Comparison of ENCODE assay signal across 13 cellular contexts in the genomic region with DNA sequence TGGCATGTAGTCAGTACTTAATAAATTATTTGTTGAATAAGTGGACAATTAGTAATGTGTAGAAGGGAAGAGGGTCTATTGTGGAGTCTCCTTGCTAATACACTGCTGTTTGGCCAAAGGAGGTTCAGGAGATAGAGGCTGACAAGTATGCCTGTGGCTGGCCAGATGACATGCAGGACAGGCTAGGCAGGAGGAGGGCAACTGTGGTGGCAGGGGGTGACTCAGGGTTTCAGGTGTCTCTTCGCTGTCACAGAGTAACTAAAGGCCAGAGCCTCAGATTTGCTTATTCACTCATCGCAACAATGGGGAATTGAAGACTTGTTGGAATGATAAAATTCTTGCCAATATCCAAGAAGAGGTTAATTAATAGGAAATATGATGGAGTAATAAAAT. TPM values are rescaled to one million over a fixed set of nuclear protein-coding genes. Genes with fewer than 3 reads are reported as not detected.
DNase-seq lines count a peak whose midpoint lies in the region; ATAC-seq, FAIRE-seq and TF ChIP-seq lines count a peak whose summit lies in the region.
"Had no signal": no experiment of that assay in that cellular context is flagged by ENCODE, and none has a peak within 500 bp of the region (broad histone marks: within the 10 kb centered on the region; RNA-seq: fewer than 3 reads in every experiment).

No MANE protein-coding gene starts in this region.

- 0 out of 2 replicates have a peak overlapping the region, but pooled peaks have one; percentile 27 for H3K9ac ChIP-seq in HCT116 (ENCODE audit: low read length)
- H3K9ac ChIP-seq in K562 (ENCODE audit: insufficient read depth in 1 of 2, low read depth in 2 of 2, low read length in 2 of 2): no peak overlapping the region

- no peaks in the 10 kb centered on the region for H3K9me3 Mint-ChIP-seq in CD8-positive, alpha-beta memory T cell
- no peaks in the 10 kb centered on the region for H3K9me3 Mint-ChIP-seq in naive thymus-derived CD4-positive, alpha-beta T cell

- TF ChIP-seq RAD21 in HCT116 (IDR thresholded peaks at IDR 0.05; ENCODE audit: low read depth) (no peak), K562 (CRISPR knock-in tag; conservative IDR thresholded peaks at IDR 0.05 in 1 of 2, IDR thresholded peaks at IDR 0.05 in 1 of 2) (no peak)

- BruUV-seq in HCT116 (replicated peaks; lab: Mats Ljungman, UMichigan) (no TSS peak), K562 (replicated peaks; lab: Mats Ljungman, UMichigan) (no TSS peak)

- in situ Hi-C loops in K562 (cut with MboI): no loop called here

- H4K20me1 ChIP-seq in HCT116 (ENCODE audit: insufficient read depth) (peaks cover 37% of the 10 kb centered on the region; the same call in 1 of the 2 replicates), K562 (replicated peaks; ENCODE audit: control insufficient read depth, insufficient read depth, low read length) (peaks cover 18% of the 10 kb centered on the region; the same call in 1 of the 2 replicates)

- H3K79me2 ChIP-seq in HCT116 (ENCODE audit: insufficient read depth, low read length): peaks cover 95% of the 10 kb centered on the region
- H3K79me2 ChIP-seq in K562 (ENCODE audit: control insufficient read depth, insufficient read depth, low read length): peaks cover 83% of the 10 kb centered on the region

- TF ChIP-seq CTCF in HCT116 (IDR thresholded peaks at IDR 0.05 in 2 of 3, conservative IDR thresholded peaks at IDR 0.05 in 1 of 3; ENCODE audit: borderline replicate concordance in 1 of 3, insufficient read depth in 1 of 3, low read depth in 2 of 3, low read length in 2 of 3): no peak
- no peak for TF ChIP-seq CTCF in K562 (IDR thresholded peaks at IDR 0.05 in 2 of 3, conservative IDR thresholded peaks at IDR 0.05 in 1 of 3; ENCODE audit: insufficient read depth in 2 of 3, low read depth in 1 of 3, low read length in 3 of 3)

- intact Hi-C loops in HCT116 (cut with micrococcal nuclease): no loop called here
- intact Hi-C loops in K562 (cut with micrococcal nuclease): no loop called here
- intact Hi-C loops in naive thymus-derived CD4-positive, alpha-beta T cell (cut with micrococcal nuclease): no loop called here

- H3K27ac ChIP-seq in CD8-positive, alpha-beta memory T cell (ENCODE audit: low read depth, low read length): no peak overlapping the region
- H3K27ac ChIP-seq in HCT116 (ENCODE audit: low read depth, low read length) (peak overlapping the region; percentile 50), K562 (ENCODE audit: extremely low read depth, low read depth, low read length) (peak overlapping the region; percentile 29; the same call in 1 of the 3 replicates)
- H3K27ac ChIP-seq in naive thymus-derived CD4-positive, alpha-beta T cell (ENCODE audit: low read depth, low read length): no peak overlapping the region
- H3K27ac ChIP-seq: SJSA1 had no signal

- H3K9me1 ChIP-seq in K562 (ENCODE audit: control insufficient read depth, insufficient read depth, low read length): no peaks in the 10 kb centered on the region

- DNase-seq in CD8-positive, alpha-beta memory T cell: no peak
- DNase-seq in HCT116 (ENCODE audit: low read depth, low spot score): no peak
- peak in 3 of 4 experiments; percentile 39 to 47 (median 40) for DNase-seq in K562 (ENCODE audit: extremely low read depth in 1 of 4, low spot score in 3 of 4)
- DNase-seq in naive thymus-derived CD4-positive, alpha-beta T cell: no peak
- DNase-seq in CD1c-positive myeloid dendritic cell (ENCODE audit: extremely low spot score): no peak
- DNase-seq in NCI-H1694 treated with DMSO at 0.1 percent for 48 hours (lab: John Stamatoyannopoulos, UW): no peak
- DNase-seq in NCI-H774 (lab: John Stamatoyannopoulos, UW): no peak
- DNase-seq: activated gamma-delta T cell, NCI-H187 treated with DMSO at 0.1 percent for 48 hours, upper lobe of left lung had no signal

- H3K36me3 Mint-ChIP-seq in CD8-positive, alpha-beta memory T cell: peaks cover 0 to 69% (median 7%) of the 10 kb centered on the region in 3 donors
- peaks cover 0 to 21% (median 10%) of the 10 kb centered on the region in 5 donors for H3K36me3 Mint-ChIP-seq in naive thymus-derived CD4-positive, alpha-beta T cell

- no peak for TF ChIP-seq EP300 in K562 (IDR thresholded peaks at IDR 0.05; ENCODE audit: low read length)

- 70% methylated on average over 2 of the region's 2 CpGs for WGBS in K562 (ENCODE audit: insufficient coverage, low coverage, missing lambda C conversion rate)

- no peaks in the 10 kb centered on the region for H3K27me3 Mint-ChIP-seq in CD8-positive, alpha-beta memory T cell
- H3K27me3 Mint-ChIP-seq in naive thymus-derived CD4-positive, alpha-beta T cell: no peaks in the 10 kb centered on the region

- no peak for TF ChIP-seq POLR2A in HCT116 (IDR thresholded peaks at IDR 0.05; ENCODE audit: borderline replicate concordance, extremely low read depth, insufficient read depth, insufficient read length)
- no peak for TF ChIP-seq POLR2A in K562 (conservative IDR thresholded peaks at IDR 0.05)

- CTCF ChIA-PET in CD8-positive, alpha-beta memory T cell (lab: Charles Lee): no interaction called here
- CTCF ChIA-PET in HCT116 (lab: Charles Lee): no interaction called here
- CTCF ChIA-PET in K562 (lab: Yijun Ruan, JAX; ENCODE audit: low intra/inter-chr PET ratio): no interaction called here
- CTCF ChIA-PET in naive thymus-derived CD4-positive, alpha-beta T cell (lab: Charles Lee): no interaction called here

- peaks cover 41 to 67% (median 43%) of the 10 kb centered on the region in 3 donors for H3K4me1 Mint-ChIP-seq in CD8-positive, alpha-beta memory T cell
- H3K4me1 Mint-ChIP-seq in naive thymus-derived CD4-positive, alpha-beta T cell: peaks cover 25 to 63% (median 50%) of the 10 kb centered on the region in 7 donors

- H3K4me3 ChIP-seq in CD8-positive, alpha-beta memory T cell (ENCODE audit: low read length): no peak overlapping the region
- H3K4me3 ChIP-seq in HCT116 (replicated peaks in 1 of 2; ENCODE audit: low read depth in 1 of 2, low read length in 2 of 2) (no peak overlapping the region), K562 (no peak overlapping the region)
- H3K4me3 ChIP-seq in naive thymus-derived CD4-positive, alpha-beta T cell (ENCODE audit: low read length): no peak overlapping the region
- H3K4me3 ChIP-seq: lung, SJSA1, upper lobe of left lung had no signal

- H3K4me2 ChIP-seq in HCT116 (ENCODE audit: low read length): peak overlapping the region; percentile 39
- H3K4me2 ChIP-seq in K562 (ENCODE audit: insufficient read depth, low read length): no peak overlapping the region

- H3K9me2 ChIP-seq in HCT116 (ENCODE audit: insufficient read depth): no peaks in the 10 kb centered on the region

- POLR2A ChIA-PET in CD8-positive, alpha-beta memory T cell (lab: Charles Lee): no interaction called here
- POLR2A ChIA-PET in HCT116 (lab: Charles Lee): no interaction called here
- POLR2A ChIA-PET in K562 (lab: Yijun Ruan, JAX): interaction anchor here (1.4 kb wide), 1 partner anchor 33 kb away, joined by 4 read pairs; a partner anchor contains a TSS
- POLR2A ChIA-PET in naive thymus-derived CD4-positive, alpha-beta T cell (lab: Charles Lee): interaction anchor here (0.5 kb wide), 1 partner anchor 23 kb away, joined by 3 read pairs; no protein-coding TSS in a partner anchor

- RAD21 ChIA-PET in HCT116 (lab: Charles Lee; ENCODE audit: low non-redundant PET in 1 of 2, low total read pairs in 2 of 2, uncharacterized antibody in 2 of 2, unreplicated experiment in 2 of 2): no interaction called here

- no peaks in the 10 kb centered on the region for H3K9me3 ChIP-seq in CD8-positive, alpha-beta memory T cell (ENCODE audit: low read length)
- H3K9me3 ChIP-seq in HCT116 (ENCODE audit: control insufficient read depth in 1 of 2, insufficient read depth in 1 of 2, low read depth in 1 of 2, low read length in 2 of 2): no peaks in the 10 kb centered on the region
- no peaks in the 10 kb centered on the region for H3K9me3 ChIP-seq in K562 (replicated peaks; ENCODE audit: control insufficient read depth, insufficient read depth, low read depth, low read length)
- H3K9me3 ChIP-seq in naive thymus-derived CD4-positive, alpha-beta T cell (ENCODE audit: control insufficient read depth in 2 of 3, low read length in 3 of 3): no peaks in the 10 kb centered on the region
- H3K9me3 ChIP-seq: SJSA1, upper lobe of left lung had no signal

- H2AFZ ChIP-seq in HCT116 (ENCODE audit: low read depth, low read length, poor library complexity, severe bottlenecking): no peak overlapping the region
- no peak overlapping the region for H2AFZ ChIP-seq in K562 (ENCODE audit: low read depth, low read length)

- H3K27ac Mint-ChIP-seq in CD8-positive, alpha-beta memory T cell: peak overlapping the region in 5 of 8 donors; percentile 9 to 83 (median 46)
- peak overlapping the region in 4 of 9 donors; percentile 49 to 81 (median 55) for H3K27ac Mint-ChIP-seq in naive thymus-derived CD4-positive, alpha-beta T cell

- ATAC-seq in HCT116 (peak; percentile 64), K562 (peak; percentile 71), GM21717 (IDR thresholded peaks at IDR 0.05; ENCODE audit: unreplicated experiment) (no peak)
- peak; percentile 62 for ATAC-seq in naive thymus-derived CD4-positive, alpha-beta T cell

- H3K4me1 ChIP-seq in CD8-positive, alpha-beta memory T cell (ENCODE audit: insufficient read depth, low read length): peaks cover 8% of the 10 kb centered on the region
- H3K4me1 ChIP-seq in HCT116 (ENCODE audit: control insufficient read depth in 1 of 2, insufficient read depth in 2 of 2, low read length in 2 of 2) (peaks cover 22 to 36% of the 10 kb centered on the region in 2 experiments), K562 (replicated peaks in 1 of 2; ENCODE audit: control insufficient read depth in 2 of 2, insufficient read depth in 2 of 2, low read length in 2 of 2) (peaks cover 0 to 11% of the 10 kb centered on the region in 2 experiments; a peak in 3 of 5 replicates)
- H3K4me1 ChIP-seq in naive thymus-derived CD4-positive, alpha-beta T cell (ENCODE audit: control insufficient read depth in 2 of 2, insufficient read depth in 2 of 2, low read length in 2 of 2): peaks cover 0 to 7% of the 10 kb centered on the region in 2 donors

- peak overlapping the region in 1 of 7 donors; percentile 71 for H3K4me3 Mint-ChIP-seq in CD8-positive, alpha-beta memory T cell
- H3K4me3 Mint-ChIP-seq in naive thymus-derived CD4-positive, alpha-beta T cell: no peak overlapping the region

- no peaks in the 10 kb centered on the region for H3K27me3 ChIP-seq in CD8-positive, alpha-beta memory T cell (ENCODE audit: insufficient read depth, low read length, poor library complexity, severe bottlenecking)
- H3K27me3 ChIP-seq in HCT116 (ENCODE audit: insufficient read depth, low read length): no peaks in the 10 kb centered on the region
- no peaks in the 10 kb centered on the region for H3K27me3 ChIP-seq in K562 (ENCODE audit: control insufficient read depth in 2 of 2, insufficient read depth in 2 of 2, low read length in 2 of 2)
- no peaks in the 10 kb centered on the region for H3K27me3 ChIP-seq in naive thymus-derived CD4-positive, alpha-beta T cell (ENCODE audit: control insufficient read depth in 2 of 2, insufficient read depth in 2 of 2, low read length in 2 of 2)
- H3K27me3 ChIP-seq: SJSA1, upper lobe of left lung had no signal

- H3K36me3 ChIP-seq in CD8-positive, alpha-beta memory T cell (ENCODE audit: insufficient read depth, low read length): no peaks in the 10 kb centered on the region
- H3K36me3 ChIP-seq in HCT116 (ENCODE audit: control insufficient read depth in 1 of 2, insufficient read depth in 2 of 2, low read length in 2 of 2) (peaks cover 16 to 20% of the 10 kb centered on the region in 2 experiments; a peak in 3 of 4 replicates), K562 (ENCODE audit: control insufficient read depth, insufficient read depth, low read length) (peaks cover 79% of the 10 kb centered on the region)
- peaks cover 6 to 28% (median 10%) of the 10 kb centered on the region in 3 experiments for H3K36me3 ChIP-seq in naive thymus-derived CD4-positive, alpha-beta T cell (ENCODE audit: control insufficient read depth in 2 of 3, insufficient read depth in 3 of 3, low read length in 3 of 3)

- FAIRE-seq in K562 (lab: Jason Lieb, UNC): no peak

RNA-seq across cellular contexts. Expression of a gene that starts 33.1 kb away (rescaled TPM):
- total RNA-seq in CD8-positive, alpha-beta memory T cell: 100 to 1,000 TPM; 167 to 168 TPM
- polyA plus RNA-seq in CD8-positive, alpha-beta memory T cell: 100 TPM
- 144 TPM for total RNA-seq in HCT116 (2021; ENCODE audit: unreplicated experiment)
- polyA plus RNA-seq in HCT116 (2012): 56.0 and 64.4 TPM in 2 replicates
- 53.3 and 99.3 TPM in 2 replicates for total RNA-seq in K562 (2011; cell fraction: chromatin; rRNA removed; ENCODE audit: low replicate concordance)
- total RNA-seq in K562 (2011; cell fraction: nucleolus; rRNA removed): 40.0 and 45.4 TPM in 2 replicates
- 40.3 and 53.6 TPM in 2 replicates for total RNA-seq in K562 (2011; cell fraction: nucleoplasm; rRNA removed)
- 67.9 and 70.5 TPM in 2 replicates for total RNA-seq in K562 (2014; rRNA removed)
- total RNA-seq in K562 (2014; rRNA removed; fragmentation: Illumina TruSeq; extraction: Trizol): 100 and 118 TPM in 2 replicates
- total RNA-seq in K562 (2015; rRNA removed; fragmentation: Illumina TruSeq; extraction: Trizol): 125 and 128 TPM in 2 replicates
- total RNA-seq in K562 (2021): 107 and 123 TPM in 2 replicates
- polyA plus RNA-seq in K562 (2011; rRNA removed): 101 and 113 TPM in 2 replicates
- polyA plus RNA-seq in K562 (2011; cell fraction: cytosol; rRNA removed): 36.7 and 54.3 TPM in 2 replicates
- 58.5 and 65.3 TPM in 2 replicates for polyA plus RNA-seq in K562 (2011; cell fraction: nucleus; rRNA removed)
- polyA plus RNA-seq in K562 (2012): 61.1 and 64.3 TPM in 2 replicates
- polyA plus RNA-seq in K562 (2014; fragmentation: Illumina TruSeq; extraction: Trizol): 133 TPM in 2 replicates
- 100 to 1,000 TPM in 1 of 2 experiments, 10 to 100 TPM in 1; 66.2 to 135 TPM for polyA plus RNA-seq in K562 (2014; fragmentation: Nextera tagmentation; extraction: Ambion mirVana)
- polyA plus RNA-seq in K562 (2014; rRNA removed): 76.9 and 99.0 TPM in 2 replicates
- 180 TPM in 2 replicates for polyA minus RNA-seq in K562 (2011; rRNA and poly(A)+ RNA removed)
- polyA minus RNA-seq in K562 (2011; cell fraction: cytosol; rRNA and poly(A)+ RNA removed): 49.1 and 81.3 TPM in 2 replicates
- 29.9 and 65.6 TPM in 2 replicates for polyA minus RNA-seq in K562 (2011; cell fraction: nucleus; rRNA and poly(A)+ RNA removed)
- 100 to 1,000 TPM in 3 of 5 experiments, 10 to 100 TPM in 2; 62.1 to 138 (median 122) TPM for total RNA-seq in naive thymus-derived CD4-positive, alpha-beta T cell
- 100 to 1,000 TPM in 1 of 2 donors, 10 to 100 TPM in 1; 99.7 to 112 TPM for polyA plus RNA-seq in naive thymus-derived CD4-positive, alpha-beta T cell

RNA-seq across cellular contexts. Expression of a gene that starts 48.8 kb away (rescaled TPM):
- total RNA-seq in CD8-positive, alpha-beta memory T cell: 1 to 10 TPM; 2.5 to 2.6 TPM
- not detected for polyA plus RNA-seq in CD8-positive, alpha-beta memory T cell
- 9.3 TPM for total RNA-seq in HCT116 (2021; ENCODE audit: unreplicated experiment)
- polyA plus RNA-seq in HCT116 (2012): 5.4 and 6.9 TPM in 2 replicates
- 21.5 and 49.5 TPM in 2 replicates for total RNA-seq in K562 (2011; cell fraction: chromatin; rRNA removed; ENCODE audit: low replicate concordance)
- total RNA-seq in K562 (2011; cell fraction: nucleolus; rRNA removed): 24.7 and 26.5 TPM in 2 replicates
- total RNA-seq in K562 (2011; cell fraction: nucleoplasm; rRNA removed): 18.4 and 19.1 TPM in 2 replicates
- total RNA-seq in K562 (2014; rRNA removed): 1.4 and 3.0 TPM in 2 replicates
- 0.89 and 1.1 TPM in 2 replicates for total RNA-seq in K562 (2014; rRNA removed; fragmentation: Illumina TruSeq; extraction: Trizol)
- 1.7 and 1.8 TPM in 2 replicates for total RNA-seq in K562 (2015; rRNA removed; fragmentation: Illumina TruSeq; extraction: Trizol)
- 3.0 and 4.3 TPM in 2 replicates for total RNA-seq in K562 (2021)
- polyA plus RNA-seq in K562 (2011; rRNA removed): 2.7 and 5.6 TPM in 2 replicates
- 2.1 and 2.6 TPM in 2 replicates for polyA plus RNA-seq in K562 (2011; cell fraction: cytosol; rRNA removed)
- 26.0 and 26.6 TPM in 2 replicates for polyA plus RNA-seq in K562 (2011; cell fraction: nucleus; rRNA removed)
- polyA plus RNA-seq in K562 (2012): 4.1 and 6.9 TPM in 2 replicates
- 3.0 and 4.5 TPM in 2 replicates for polyA plus RNA-seq in K562 (2014; fragmentation: Illumina TruSeq; extraction: Trizol)
- under 1 TPM; 0.01 to 0.07 TPM for polyA plus RNA-seq in K562 (2014; fragmentation: Nextera tagmentation; extraction: Ambion mirVana)
- polyA plus RNA-seq in K562 (2014; rRNA removed): 3.3 and 4.7 TPM in 2 replicates
- 1.6 and 2.3 TPM in 2 replicates for polyA minus RNA-seq in K562 (2011; rRNA and poly(A)+ RNA removed)
- 1.9 and 2.2 TPM in 2 replicates for polyA minus RNA-seq in K562 (2011; cell fraction: cytosol; rRNA and poly(A)+ RNA removed)
- polyA minus RNA-seq in K562 (2011; cell fraction: nucleus; rRNA and poly(A)+ RNA removed): 8.5 and 15.1 TPM in 2 replicates
- 10 to 100 TPM in 1 of 5 experiments, 1 to 10 TPM in 4; 2.7 to 21.7 (median 3.1) TPM for total RNA-seq in naive thymus-derived CD4-positive, alpha-beta T cell
- under 1 TPM; 0.17 to 0.37 TPM for polyA plus RNA-seq in naive thymus-derived CD4-positive, alpha-beta T cell

Comparison
In these comparisons a context has a peak if more than half of its experiments do, and no peak if none do; other contexts are left out.
1. DNase-seq: peak in K562 (3 of 4); none in CD8-positive, alpha-beta memory T cell (0 of 5), HCT116 (single experiment), naive thymus-derived CD4-positive, alpha-beta T cell (0 of 9), CD1c-positive myeloid dendritic cell (single experiment), NCI-H1694 treated with DMSO at 0.1 percent for 48 hours (single experiment) and NCI-H774 (single experiment).
2. H3K27ac ChIP-seq: peak in HCT116 (single experiment) and K562 (single experiment); none in CD8-positive, alpha-beta memory T cell (single experiment) and naive thymus-derived CD4-positive, alpha-beta T cell (single experiment).
3. POLR2A ChIA-PET loops: an anchor here in K562 (1.4 kb wide) and naive thymus-derived CD4-positive, alpha-beta T cell (0.5 kb wide); none called in CD8-positive, alpha-beta memory T cell and HCT116.